In genomic region chr6:159089909-159090308, GRCh38 we compare ENCODE assay signal across 29 cellular contexts. TPM values are rescaled to one million over a fixed set of nuclear protein-coding genes. Genes with fewer than 3 reads are reported as not detected.
DNase-seq lines count a peak whose midpoint lies in the region; ATAC-seq and TF ChIP-seq lines count a peak whose summit lies in the region.
"Had no signal": no experiment of that assay in that cellular context is flagged by ENCODE, and none has a peak within 500 bp of the region (broad histone marks: within the 10 kb centered on the region; RNA-seq: fewer than 3 reads in every experiment).

No MANE protein-coding gene starts in this region.

- DNase-seq in activated CD4-positive, alpha-beta T cell treated with anti-CD3 and anti-CD28 coated beads for 36 hours: peak; percentile 36
- no peak for DNase-seq in activated CD4-positive, alpha-beta T cell treated with anti-CD3 and anti-CD28 coated beads, Interleukin-2, amount 50 U/mL, for 4 hours
- DNase-seq in mesenteric fat pad (ENCODE audit: low spot score) (peak; percentile 22), ascending aorta (ENCODE audit: low spot score in 2 of 2) (no peak), NCI-H526 treated with DMSO at 0.1 percent for 48 hours (lab: John Stamatoyannopoulos, UW) (no peak)
- DNase-seq in stimulated activated naive B cell treated with anti-CD40 and anti-IgM and Interleukin-4, amounts not matched to agents 10 μg/mL and 1 μg/mL and 100 μg/mL, for 72 hours: no peak
- DNase-seq: central memory CD4-positive, alpha-beta T cell; DMS79; effector memory CD8-positive, alpha-beta T cell; foreskin fibroblast; MV-4-11; NCI-H1436; NCI-H2081 treated with DMSO at 0.1 percent for 48 hours; NCI-H2227 treated with DMSO at 0.1 percent for 48 hours; NCI-H526; NK-92 treated with Interleukin-12 subunit alpha and Interleukin-12 subunit beta, amount 100 ng/mL, for 24 hours; pancreas; small intestine; T-cell; transverse colon had no signal

- H3K9me3 ChIP-seq in HEK293 (ENCODE audit: control insufficient read depth, insufficient read depth, low read depth, low read length) (no peaks in the 10 kb centered on the region), ascending aorta (no peaks in the 10 kb centered on the region)
- H3K9me3 ChIP-seq: esophagus muscularis mucosa, HAP-1, pancreas, transverse colon had no signal

- TF ChIP-seq CTCF in HEK293 (tag by site-specific recombination; IDR thresholded peaks at IDR 0.05): no peak
- no peak for TF ChIP-seq CTCF in ascending aorta (IDR thresholded peaks at IDR 0.05)

- H3K36me3 ChIP-seq in HEK293 (ENCODE audit: control insufficient read depth in 2 of 2, insufficient read depth in 1 of 2, low read length in 2 of 2) (no peaks in the 10 kb centered on the region), ascending aorta (no peaks in the 10 kb centered on the region)
- H3K36me3 ChIP-seq: esophagus muscularis mucosa, HAP-1, pancreas, transverse colon had no signal

- H3K27me3 ChIP-seq in ascending aorta: no peaks in the 10 kb centered on the region
- H3K27me3 ChIP-seq: esophagus muscularis mucosa, pancreas, transverse colon had no signal

- no peaks in the 10 kb centered on the region for H3K36me3 Mint-ChIP-seq in activated CD4-positive, alpha-beta T cell treated with anti-CD3 and anti-CD28 coated beads for 36 hours (ENCODE audit: low read depth)
- H3K36me3 Mint-ChIP-seq in activated naive CD8-positive, alpha-beta T cell: peaks cover 2% of the 10 kb centered on the region
- H3K36me3 Mint-ChIP-seq in stimulated activated naive B cell treated with anti-CD40 and anti-IgM and Interleukin-4, amounts not matched to agents 10 μg/mL and 1 μg/mL and 100 μg/mL, for 72 hours: peaks cover 0 to 4% of the 10 kb centered on the region in 2 donors
- H3K36me3 Mint-ChIP-seq: T-cell had no signal

- CTCF ChIA-PET in activated CD4-positive, alpha-beta T cell treated with anti-CD3 and anti-CD28 coated beads for 36 hours (lab: Charles Lee): interaction anchor here (1.2 to 5.3 kb wide), 3 partner anchors 14 to 27 kb away, joined by 3 to 30 read pairs (median 4); no protein-coding TSS in a partner anchor
- CTCF ChIA-PET in HEK293 (lab: Yijun Ruan, JAX): interaction anchor here (0.6 to 3.6 kb wide), 5 partner anchors 10 to 80 kb away, joined by 3 to 30 read pairs (median 4); no protein-coding TSS in a partner anchor

- H3K9me3 Mint-ChIP-seq in activated CD4-positive, alpha-beta T cell treated with anti-CD3 and anti-CD28 coated beads for 36 hours (ENCODE audit: low read depth): no peaks in the 10 kb centered on the region
- H3K9me3 Mint-ChIP-seq in activated naive CD8-positive, alpha-beta T cell (ENCODE audit: low read depth): no peaks in the 10 kb centered on the region
- H3K9me3 Mint-ChIP-seq in stimulated activated naive B cell treated with anti-CD40 and anti-IgM and Interleukin-4, amounts not matched to agents 10 μg/mL and 1 μg/mL and 100 μg/mL, for 72 hours: no peaks in the 10 kb centered on the region
- H3K9me3 Mint-ChIP-seq: activated T-helper 2 cell treated with anti-CD3 and anti-CD28 coated beads, Interferon-gamma antibody, Interleukin-2, Interleukin-4, amounts not matched to agents 10 μg/mL and 5 μg/mL and 100 μg/mL, durations not matched to agents 14 hours and 24 hours and 36 hours; effector memory CD8-positive, alpha-beta T cell; neural crest cell had no signal

- H3K4me3 ChIP-seq in HEK293 (ENCODE audit: low read depth, low read length) (no peak overlapping the region), ascending aorta (no peak overlapping the region)
- H3K4me3 ChIP-seq: esophagus muscularis mucosa, HAP-1, pancreas, transverse colon had no signal

- H3K27me3 Mint-ChIP-seq in activated CD4-positive, alpha-beta T cell treated with anti-CD3 and anti-CD28 coated beads for 36 hours: no peaks in the 10 kb centered on the region
- no peaks in the 10 kb centered on the region for H3K27me3 Mint-ChIP-seq in activated naive CD8-positive, alpha-beta T cell
- no peaks in the 10 kb centered on the region for H3K27me3 Mint-ChIP-seq in stimulated activated naive B cell treated with anti-CD40 and anti-IgM and Interleukin-4, amounts not matched to agents 10 μg/mL and 1 μg/mL and 100 μg/mL, for 72 hours
- H3K27me3 Mint-ChIP-seq: effector memory CD8-positive, alpha-beta T cell; T-cell had no signal

- H3K4me1 ChIP-seq in HEK293 (ENCODE audit: control insufficient read depth, insufficient read depth, low read length) (no peaks in the 10 kb centered on the region), ascending aorta (no peaks in the 10 kb centered on the region)
- H3K4me1 ChIP-seq: esophagus muscularis mucosa, HAP-1, pancreas, transverse colon had no signal

- peaks cover 61% of the 10 kb centered on the region for H3K4me1 Mint-ChIP-seq in activated CD4-positive, alpha-beta T cell treated with anti-CD3 and anti-CD28 coated beads for 36 hours
- peaks cover 62% of the 10 kb centered on the region for H3K4me1 Mint-ChIP-seq in activated naive CD8-positive, alpha-beta T cell (ENCODE audit: low read depth)
- peaks cover 30 to 58% of the 10 kb centered on the region in 2 donors for H3K4me1 Mint-ChIP-seq in stimulated activated naive B cell treated with anti-CD40 and anti-IgM and Interleukin-4, amounts not matched to agents 10 μg/mL and 1 μg/mL and 100 μg/mL, for 72 hours
- H3K4me1 Mint-ChIP-seq: neural crest cell had no signal

- ATAC-seq in activated CD4-positive, alpha-beta T cell treated with anti-CD3 and anti-CD28 coated beads for 36 hours: peak; percentile 13
- ATAC-seq in stimulated activated naive B cell treated with anti-CD40 and anti-IgM and Interleukin-4, amounts not matched to agents 10 μg/mL and 1 μg/mL and 100 μg/mL, for 72 hours (replicated peaks): no peak
- ATAC-seq: effector memory CD8-positive, alpha-beta T cell; T-cell had no signal

- intact Hi-C loops in activated CD4-positive, alpha-beta T cell treated with anti-CD3 and anti-CD28 coated beads for 36 hours (cut with DNase I, micrococcal nuclease): no loop called here
- intact Hi-C loops in ascending aorta (cut with DNase I): no loop called here

- no peak overlapping the region for H3K4me3 Mint-ChIP-seq in activated CD4-positive, alpha-beta T cell treated with anti-CD3 and anti-CD28 coated beads for 36 hours
- no peak overlapping the region for H3K4me3 Mint-ChIP-seq in activated naive CD8-positive, alpha-beta T cell
- no peak overlapping the region for H3K4me3 Mint-ChIP-seq in stimulated activated naive B cell treated with anti-CD40 and anti-IgM and Interleukin-4, amounts not matched to agents 10 μg/mL and 1 μg/mL and 100 μg/mL, for 72 hours
- H3K4me3 Mint-ChIP-seq: effector memory CD8-positive, alpha-beta T cell; neural crest cell; T-cell had no signal

- POLR2A ChIA-PET in activated CD4-positive, alpha-beta T cell treated with anti-CD3 and anti-CD28 coated beads for 36 hours (lab: Charles Lee): no interaction called here
- POLR2A ChIA-PET in HEK293 (lab: Yijun Ruan, JAX): no interaction called here

- H3K27ac ChIP-seq in HEK293 (ENCODE audit: extremely low read depth, low read depth, low read length): no peak overlapping the region
- no peak overlapping the region for H3K27ac ChIP-seq in ascending aorta
- H3K27ac ChIP-seq: 22Rv1, C4-2B, esophagus muscularis mucosa, pancreas, transverse colon had no signal

- H3K27ac Mint-ChIP-seq in activated CD4-positive, alpha-beta T cell treated with anti-CD3 and anti-CD28 coated beads for 36 hours: peak overlapping the region; percentile 51
- peak overlapping the region; percentile 64 for H3K27ac Mint-ChIP-seq in activated naive CD8-positive, alpha-beta T cell
- no peak overlapping the region for H3K27ac Mint-ChIP-seq in stimulated activated naive B cell treated with anti-CD40 and anti-IgM and Interleukin-4, amounts not matched to agents 10 μg/mL and 1 μg/mL and 100 μg/mL, for 72 hours
- H3K27ac Mint-ChIP-seq: activated T-helper 2 cell treated with anti-CD3 and anti-CD28 coated beads, Interferon-gamma antibody, Interleukin-2, Interleukin-4, amounts not matched to agents 10 μg/mL and 5 μg/mL and 100 μg/mL, durations not matched to agents 14 hours and 24 hours and 36 hours; T-cell had no signal

TF ChIP-seq in HEK293, 187 proteins besides CTCF, POLR2A, EP300 and RAD21 (continues in another document):
- TF ChIP-seq ZNF18 (tag by site-specific recombination; IDR thresholded peaks at IDR 0.05): no peak
- TF ChIP-seq ZBTB1 (tag by site-specific recombination; IDR thresholded peaks at IDR 0.05): no peak
- TF ChIP-seq PATZ1 (tag by site-specific recombination; IDR thresholded peaks at IDR 0.05): no peak
- TF ChIP-seq ZNF211 (tag by site-specific recombination; IDR thresholded peaks at IDR 0.05; ENCODE audit: low read depth): no peak

RNA-seq across cellular contexts. Expression of gene TAGAP, which starts 45.1 kb away (rescaled TPM):
- 10 to 100 TPM; 44.8 to 51.0 TPM for total RNA-seq in activated CD4-positive, alpha-beta T cell treated with anti-CD3 and anti-CD28 coated beads for 36 hours
- total RNA-seq in mesenteric fat pad (5.7 TPM), ascending aorta (9.2 TPM)
- total RNA-seq: LHCN-M2, neural crest cell had no signal

Comparison
In these comparisons a context has a peak if more than half of its experiments do, and no peak if none do; other contexts are left out.
1. DNase-seq: peak in activated CD4-positive, alpha-beta T cell treated with anti-CD3 and anti-CD28 coated beads for 36 hours (single experiment) and mesenteric fat pad (single experiment); none in activated CD4-positive, alpha-beta T cell treated with anti-CD3 and anti-CD28 coated beads, Interleukin-2, amount 50 U/mL, for 4 hours (0 of 2), ascending aorta (0 of 2), NCI-H526 treated with DMSO at 0.1 percent for 48 hours (single experiment) and stimulated activated naive B cell treated with anti-CD40 and anti-IgM and Interleukin-4, amounts not matched to agents 10 μg/mL and 1 μg/mL and 100 μg/mL, for 72 hours (single experiment).